ENCODE assay signal across 8 cellular contexts in genomic region chr22:33210129-33210784, GRCh38.
DNase-seq lines count a peak whose midpoint lies in the region; ATAC-seq and TF ChIP-seq lines count a peak whose summit lies in the region.

No MANE protein-coding gene starts in this region.

- H3K27me3 ChIP-seq in SJCRH30 (no peaks in the 10 kb centered on the region; the same call in 1 of the 2 replicates), esophagus muscularis mucosa (peaks cover 0 to 18% (median 0%) of the 10 kb centered on the region in 4 donors)

- H3K27ac ChIP-seq in SJCRH30, result no peak overlapping the region
- H3K27ac ChIP-seq in esophagus muscularis mucosa (replicated peaks in 1 of 4), result no peak overlapping the region

- peaks cover 5% of the 10 kb centered on the region for H3K27me3 Mint-ChIP-seq in activated T-cell treated with anti-CD3 and anti-CD28 coated beads, Interleukin-2, amount 50 U/mL, for 4 hours (ENCODE audit: low read depth)

- ATAC-seq in activated T-cell treated with anti-CD3 and anti-CD28 coated beads, Interleukin-2, amount 50 U/mL, for 4 hours, result no peak
- ATAC-seq in GM21737 (IDR thresholded peaks at IDR 0.05; ENCODE audit: unreplicated experiment), result no peak

- no peaks in the 10 kb centered on the region for H3K9me3 ChIP-seq in SJCRH30 (replicated peaks)
- H3K9me3 ChIP-seq in esophagus muscularis mucosa, result no peaks in the 10 kb centered on the region

- H3K36me3 Mint-ChIP-seq in activated T-cell treated with anti-CD3 and anti-CD28 coated beads, Interleukin-2, amount 50 U/mL, for 4 hours (ENCODE audit: insufficient read depth), result no peaks in the 10 kb centered on the region

- H3K36me3 ChIP-seq in SJCRH30 (no peaks in the 10 kb centered on the region), esophagus muscularis mucosa (no peaks in the 10 kb centered on the region)

- H3K4me1 ChIP-seq in SJCRH30, result no peaks in the 10 kb centered on the region
- no peaks in the 10 kb centered on the region for H3K4me1 ChIP-seq in esophagus muscularis mucosa

- TF ChIP-seq CTCF in fibroblast of mammary gland (conservative IDR thresholded peaks at IDR 0.05; ENCODE audit: control insufficient read depth, insufficient read depth, low read depth, low read length) (peak; percentile 66), esophagus muscularis mucosa (IDR thresholded peaks at IDR 0.05) (peak in 1 of 3 experiments; percentile 43)

- WGBS in esophagus muscularis mucosa, result 46% methylated on average over 14 of the region's 19 CpGs

- TF ChIP-seq POLR2A in esophagus muscularis mucosa (IDR thresholded peaks at IDR 0.05; ENCODE audit: low read depth), result no peak

- peak; percentile 24 to 30 for DNase-seq in activated T-cell treated with anti-CD3 and anti-CD28 coated beads, Interleukin-2, amount 50 U/mL, for 48 hours
- DNase-seq in activated T-cell treated with anti-CD3 and anti-CD28 coated beads, Interleukin-2, amount 50 U/mL, for 4 hours, result no peak
- peak; percentile 28 for DNase-seq in M059J (ENCODE audit: low read depth)
- peak; percentile 30 to 62 for DNase-seq in SJCRH30
- DNase-seq in fibroblast of mammary gland (ENCODE audit: low read depth), result peak; percentile 49
- DNase-seq in pons (ENCODE audit: low spot score), result peak; percentile 41
- DNase-seq in esophagus muscularis mucosa (ENCODE audit: extremely low spot score), result no peak

- H3K4me3 Mint-ChIP-seq in activated T-cell treated with anti-CD3 and anti-CD28 coated beads, Interleukin-2, amount 50 U/mL, for 4 hours, result no peak overlapping the region

- H3K9me3 Mint-ChIP-seq in activated T-cell treated with anti-CD3 and anti-CD28 coated beads, Interleukin-2, amount 50 U/mL, for 4 hours, result no peaks in the 10 kb centered on the region

- H3K4me1 Mint-ChIP-seq in activated T-cell treated with anti-CD3 and anti-CD28 coated beads, Interleukin-2, amount 50 U/mL, for 4 hours (ENCODE audit: low read depth), result no peaks in the 10 kb centered on the region

- TF ChIP-seq EP300 in esophagus muscularis mucosa (IDR thresholded peaks at IDR 0.05), result no peak

- H3K4me3 ChIP-seq in SJCRH30, result no peak overlapping the region
- no peak overlapping the region for H3K4me3 ChIP-seq in fibroblast of mammary gland (ENCODE audit: control insufficient read depth, low read depth, low read length)
- no peak overlapping the region for H3K4me3 ChIP-seq in esophagus muscularis mucosa

- intact Hi-C loops in esophagus muscularis mucosa (cut with DNase I), result no loop called here

Comparison
In these comparisons a context has a peak if more than half of its experiments do, and no peak if none do; other contexts are left out.
1. DNase-seq: peak in activated T-cell treated with anti-CD3 and anti-CD28 coated beads, Interleukin-2, amount 50 U/mL, for 48 hours (2 of 2), M059J (single experiment), SJCRH30 (2 of 2), fibroblast of mammary gland (single experiment) and pons (single experiment); none in activated T-cell treated with anti-CD3 and anti-CD28 coated beads, Interleukin-2, amount 50 U/mL, for 4 hours (single experiment) and esophagus muscularis mucosa (single experiment).